2 cellular contexts compared by ENCODE assay signal in genomic region chr13:47008318-47008717, GRCh38.
A peak's percentile ranks its signal among the peaks of the same experiment; 100 is the strongest.
TF ChIP-seq lines count a peak whose summit lies in the region.

No MANE protein-coding gene starts in this region.

TF ChIP-seq in GM23338, 12 proteins besides CTCF, POLR2A, EP300 and RAD21 (continued from another document):
- TF ChIP-seq REST (IDR thresholded peaks at IDR 0.05; ENCODE audit: unreplicated experiment): no peak
- TF ChIP-seq ZNF331 (CRISPR knock-in tag; IDR thresholded peaks at IDR 0.05; ENCODE audit: low read depth): no peak
- no peak for TF ChIP-seq NANOG (IDR thresholded peaks at IDR 0.05; ENCODE audit: borderline replicate concordance)
- TF ChIP-seq STAT1 (IDR thresholded peaks at IDR 0.05; ENCODE audit: unreplicated experiment): no peak
TF ChIP-seq in GM23338: peak in this region for 0.

TF ChIP-seq in K562, 482 proteins besides CTCF, POLR2A, EP300 and RAD21 (continued from another document and continues in another):
- TF ChIP-seq DNMT1 (IDR thresholded peaks at IDR 0.05): no peak
- no peak for TF ChIP-seq EP400 (IDR thresholded peaks at IDR 0.05)
- no peak for TF ChIP-seq ZZZ3 (IDR thresholded peaks at IDR 0.05)
- no peak for TF ChIP-seq CBX2 (IDR thresholded peaks at IDR 0.05; ENCODE audit: insufficient read depth, low read length, poor library complexity, severe bottlenecking)
- TF ChIP-seq VEZF1 (CRISPR knock-in tag; IDR thresholded peaks at IDR 0.05): no peak
- TF ChIP-seq MGA (IDR thresholded peaks at IDR 0.05): no peak
- TF ChIP-seq ZNF395 (CRISPR knock-in tag; IDR thresholded peaks at IDR 0.05): no peak
- no peak for TF ChIP-seq STAT5B (CRISPR knock-in tag; IDR thresholded peaks at IDR 0.05)
- TF ChIP-seq RBM22 (IDR thresholded peaks at IDR 0.05; ENCODE audit: low read depth, low read length, poor library complexity, severe bottlenecking): no peak
- peak; percentile 65 for TF ChIP-seq ARID1B (IDR thresholded peaks at IDR 0.05)
- TF ChIP-seq HMGXB4 (CRISPR knock-in tag; IDR thresholded peaks at IDR 0.05): no peak
- TF ChIP-seq HDAC3 (IDR thresholded peaks at IDR 0.05; ENCODE audit: borderline replicate concordance, partially characterized antibody): no peak
- peak; percentile 74 for TF ChIP-seq EGR1 (conservative IDR thresholded peaks at IDR 0.05)
- no peak for TF ChIP-seq NRF1 (conservative IDR thresholded peaks at IDR 0.05 in 1 of 2, IDR thresholded peaks at IDR 0.05 in 1 of 2)
- no peak for TF ChIP-seq BCOR (IDR thresholded peaks at IDR 0.05)
- TF ChIP-seq ATF1 (CRISPR knock-in tag; IDR thresholded peaks at IDR 0.05): no peak
- no peak for TF ChIP-seq ATF1 (tag; IDR thresholded peaks at IDR 0.05)
- TF ChIP-seq ZNF274 (IDR thresholded peaks at IDR 0.05; ENCODE audit: borderline replicate concordance, low read depth, low read length): no peak
- no peak for TF ChIP-seq MAX (CRISPR knock-in tag; IDR thresholded peaks at IDR 0.05)
- TF ChIP-seq CBFA2T3 (IDR thresholded peaks at IDR 0.05): peak; percentile 83
- TF ChIP-seq ELF2 (CRISPR knock-in tag; IDR thresholded peaks at IDR 0.05): no peak
- no peak for TF ChIP-seq NR0B1 (IDR thresholded peaks at IDR 0.05; ENCODE audit: partially characterized antibody)
- peak; percentile 73 for TF ChIP-seq CBFA2T2 (conservative IDR thresholded peaks at IDR 0.05)
- no peak for TF ChIP-seq ZNF3 (CRISPR knock-in tag; IDR thresholded peaks at IDR 0.05)
- no peak for TF ChIP-seq ZNF639 (CRISPR knock-in tag; conservative IDR thresholded peaks at IDR 0.05 in 1 of 2, IDR thresholded peaks at IDR 0.05 in 1 of 2)
- 0 out of 2 replicates have a peak, but pooled peaks have one; percentile 10 for TF ChIP-seq MTA2 (IDR thresholded peaks at IDR 0.05; ENCODE audit: low read depth)
- no peak for TF ChIP-seq NFRKB (IDR thresholded peaks at IDR 0.05; ENCODE audit: low read depth)
- no peak for TF ChIP-seq CXXC5 (CRISPR knock-in tag; IDR thresholded peaks at IDR 0.05)
- no peak for TF ChIP-seq ELF1 (tag; IDR thresholded peaks at IDR 0.05)
- TF ChIP-seq TFAM (CRISPR knock-in tag; conservative IDR thresholded peaks at IDR 0.05): no peak
- TF ChIP-seq TAL1 (IDR thresholded peaks at IDR 0.05): peak; percentile 67
- TF ChIP-seq UBTF (IDR thresholded peaks at IDR 0.05; ENCODE audit: borderline replicate concordance in 1 of 2, low read depth in 2 of 2, low read length in 2 of 2): no peak
- TF ChIP-seq NCOA1 (IDR thresholded peaks at IDR 0.05; ENCODE audit: low read depth): no peak
- TF ChIP-seq PTBP1 (IDR thresholded peaks at IDR 0.05; ENCODE audit: low read depth, low read length): no peak
- TF ChIP-seq MCM7 (IDR thresholded peaks at IDR 0.05): no peak
- no peak for TF ChIP-seq MYC (IDR thresholded peaks at IDR 0.05; ENCODE audit: low read depth, low read length)
- no peak for TF ChIP-seq MYC (CRISPR knock-in tag; IDR thresholded peaks at IDR 0.05; ENCODE audit: borderline replicate concordance, low read depth)
- peak; percentile 55 for TF ChIP-seq TCF3 (CRISPR knock-in tag; IDR thresholded peaks at IDR 0.05)
- no peak for TF ChIP-seq KLF1 (tag; IDR thresholded peaks at IDR 0.05)
- no peak for TF ChIP-seq TAF1 (IDR thresholded peaks at IDR 0.05; ENCODE audit: control insufficient read depth, extremely low read depth, insufficient read depth, low read length, severe bottlenecking)
